In the genomic region with DNA sequence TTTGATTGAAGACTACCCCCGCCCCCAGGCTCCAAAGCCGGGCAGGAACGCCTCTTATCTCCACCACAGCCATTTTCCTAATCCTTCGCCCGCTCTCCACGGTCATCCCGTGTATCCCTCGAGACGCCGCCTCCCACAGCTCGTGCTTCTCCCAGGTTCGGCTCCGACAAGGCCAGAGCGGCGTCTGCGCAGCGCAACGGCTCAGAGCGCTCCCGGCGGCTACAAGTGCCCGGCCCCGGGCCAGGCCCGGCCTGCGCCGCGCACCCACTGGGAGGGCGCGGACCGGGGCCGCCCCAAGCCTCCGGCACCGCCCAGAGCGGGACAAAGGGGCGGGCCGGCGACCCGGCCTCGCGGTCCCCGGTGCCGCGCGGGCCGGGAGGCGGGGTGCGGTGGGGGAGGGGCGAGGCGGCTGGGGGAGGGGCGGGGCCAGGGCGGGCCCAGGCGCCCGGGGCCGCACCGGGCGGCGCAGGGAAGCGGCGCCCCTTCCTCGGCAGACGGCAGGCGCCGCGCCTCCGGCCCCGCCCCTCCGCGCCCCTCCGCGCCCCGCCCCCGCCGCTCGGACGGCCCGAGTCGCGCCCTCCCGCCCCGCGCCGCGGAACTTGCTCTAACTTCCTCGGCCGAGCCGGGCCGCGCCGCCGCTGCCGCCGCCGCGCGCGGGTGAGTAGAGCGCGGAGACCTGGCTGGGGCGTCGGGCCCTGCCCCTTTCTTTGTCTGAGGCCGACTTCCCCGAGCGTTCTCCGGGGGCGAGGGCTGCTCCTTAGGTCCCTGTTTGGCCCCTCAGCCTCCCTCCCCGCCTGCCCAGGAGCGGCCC, we compare ENCODE assay signal across 8 cellular contexts. TPM values are rescaled to one million over a fixed set of nuclear protein-coding genes. Genes with fewer than 3 reads are reported as not detected.
A peak's percentile ranks its signal among the peaks of the same experiment; 100 is the strongest.
DNase-seq lines count a peak whose midpoint lies in the region; ATAC-seq and TF ChIP-seq lines count a peak whose summit lies in the region.

A gene with protein sequence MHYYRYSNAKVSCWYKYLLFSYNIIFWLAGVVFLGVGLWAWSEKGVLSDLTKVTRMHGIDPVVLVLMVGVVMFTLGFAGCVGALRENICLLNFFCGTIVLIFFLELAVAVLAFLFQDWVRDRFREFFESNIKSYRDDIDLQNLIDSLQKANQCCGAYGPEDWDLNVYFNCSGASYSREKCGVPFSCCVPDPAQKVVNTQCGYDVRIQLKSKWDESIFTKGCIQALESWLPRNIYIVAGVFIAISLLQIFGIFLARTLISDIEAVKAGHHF (plus strand): TSS at position 596 of the 811 bp plus-strand sequence. CDS start 34,924 bp downstream, outside the sequence.

- intact Hi-C loops in heart left ventricle (cut with DNase I), result loop anchor here in 5 of 10 donors (2.0 to 5.0 kb wide), 2 partner anchors 47 to 51 kb away; a partner anchor contains a TSS
- intact Hi-C loops in posterior cingulate gyrus (cut with DNase I), result no loop called here

- TF ChIP-seq CTCF in heart left ventricle (IDR thresholded peaks at IDR 0.05), result peak in 1 of 12 donors; percentile 7

- H3K4me1 ChIP-seq in heart left ventricle, result peaks cover 3 to 77% (median 36%) of the 10 kb centered on the region in 12 donors
- H3K4me1 ChIP-seq in urinary bladder (ENCODE audit: insufficient read depth), result no peaks in the 10 kb centered on the region

- peaks cover 0 to 9% (median 0%) of the 10 kb centered on the region in 12 donors for H3K9me3 ChIP-seq in heart left ventricle

- peak in 1 of 2 donors; percentile 67 for TF ChIP-seq POLR2A in heart left ventricle (IDR thresholded peaks at IDR 0.05)

- peak; percentile 86 for DNase-seq in EH (ENCODE audit: low read depth)
- DNase-seq in Jurkat, Clone E6-1 (ENCODE audit: low read depth, low spot score), result no peak
- DNase-seq in T-helper 1 cell, result peak; percentile 59 to 81 (median 67)
- peak; percentile 53 for DNase-seq in amniotic stem cell (lab: John Stamatoyannopoulos, UW)
- DNase-seq in heart left ventricle, result peak; percentile 88 to 93 (median 91)
- peak; percentile 56 to 96 (median 75) for DNase-seq in posterior cingulate gyrus

- H3K36me3 ChIP-seq in heart left ventricle (peaks cover 0 to 5% (median 0%) of the 10 kb centered on the region in 9 donors), urinary bladder (ENCODE audit: insufficient read depth) (no peaks in the 10 kb centered on the region)

- H3K27me3 ChIP-seq in heart left ventricle, result no peaks in the 10 kb centered on the region

- peak within 1 kb of the TSS; percentile 78 for H3K4me3 ChIP-seq in Jurkat, Clone E6-1 (ENCODE audit: low read length)
- H3K4me3 ChIP-seq in heart left ventricle (peak within 1 kb of the TSS; percentile 64 to 100 (median 95)), urinary bladder (ENCODE audit: low read depth, low read length) (peak within 1 kb of the TSS; percentile 93)

- ATAC-seq in GM21576 (IDR thresholded peaks at IDR 0.05; ENCODE audit: unreplicated experiment) (peak; percentile 50), heart left ventricle (peak; percentile 82 to 92 (median 90))

- H3K27ac ChIP-seq in heart left ventricle (peak within 1 kb of the TSS; percentile 93 to 100 (median 99)), urinary bladder (ENCODE audit: low read depth) (peak within 1 kb of the TSS; percentile 96)

- 0 to 2% (median 0%) methylated on average over 23 to 103 of the region's 107 CpGs for WGBS in heart left ventricle, 4 donors
- WGBS in urinary bladder, result under 1% methylated on average over 101 of the region's 107 CpGs

RNA-seq across cellular contexts. Expression of the gene that starts here (rescaled TPM):
- polyA plus RNA-seq in Jurkat, Clone E6-1 (2012; ENCODE audit: insufficient read depth, insufficient read length), result 41.8 TPM
- total RNA-seq in heart left ventricle (10 to 100 TPM; 24.6 to 71.5 (median 39.6) TPM), urinary bladder (26.4 TPM)
- polyA plus RNA-seq in heart left ventricle (10 to 100 TPM; 17.4 to 46.3 TPM), urinary bladder (65.1 TPM)
